ENCODE assay signal across 1 cellular context in the genomic region with DNA sequence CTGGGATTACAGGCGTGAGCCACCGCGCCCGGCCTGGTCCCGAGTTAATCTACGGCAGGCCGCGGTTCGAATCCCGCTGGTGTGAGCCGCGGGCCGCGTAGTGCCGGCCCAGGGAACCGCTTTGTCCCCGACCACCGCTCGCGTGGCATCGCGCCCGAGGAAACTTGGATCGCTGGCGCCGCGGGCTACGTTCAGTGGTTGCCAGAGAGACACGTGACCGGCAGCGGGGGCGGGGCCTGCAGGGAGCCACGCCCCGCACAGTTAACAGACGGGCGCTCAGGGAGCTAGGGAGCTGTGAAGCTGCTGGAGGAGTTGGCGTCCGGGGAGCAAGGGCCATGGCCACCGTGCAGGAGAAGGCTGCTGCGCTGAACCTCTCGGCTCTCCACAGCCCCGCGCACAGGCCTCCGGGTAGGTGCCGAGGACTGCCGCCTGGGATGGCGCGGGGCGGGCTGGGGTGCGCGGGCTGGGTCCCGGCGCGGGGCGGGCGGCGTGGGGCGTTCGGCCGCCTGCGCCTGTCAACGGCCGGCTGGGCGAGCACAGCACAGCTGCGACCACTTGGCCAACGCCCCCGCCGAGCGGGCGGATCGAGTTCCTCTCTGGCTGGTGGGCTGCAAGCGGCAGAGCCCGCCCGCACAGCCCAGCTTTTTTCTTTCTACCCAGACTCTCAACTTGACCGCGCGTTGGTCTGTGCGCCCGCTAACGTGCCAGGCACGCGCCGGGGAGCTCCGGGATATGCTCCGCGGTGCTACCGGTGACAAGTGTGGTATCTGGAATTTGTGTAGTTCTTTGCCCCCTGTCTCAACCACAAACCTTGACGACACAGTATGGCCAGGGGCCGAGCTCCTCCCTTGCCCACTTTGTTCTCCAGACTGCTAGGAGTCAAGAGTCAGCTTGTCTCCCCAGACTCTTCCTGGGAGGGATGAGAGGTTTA.
TF ChIP-seq lines count a peak whose summit lies in the region.

DEPDC7 (plus strand) TSS at position 258 of the 931 bp plus-strand sequence; CDS start at position 336, 78 bp downstream.

TF ChIP-seq in HepG2, 621 proteins besides CTCF, POLR2A, EP300 and RAD21 (continued from another document and continues in another):
- TF ChIP-seq ZNF770 (CRISPR knock-in tag; IDR thresholded peaks at IDR 0.05), result peak; percentile 33
- TF ChIP-seq ZNF883 (CRISPR knock-in tag; IDR thresholded peaks at IDR 0.05; ENCODE audit: not compliant biosample characterization), result peak; percentile 23
- peak; percentile 30; the same call in 1 of the 2 replicates for TF ChIP-seq KAT7 (CRISPR knock-in tag; IDR thresholded peaks at IDR 0.05; ENCODE audit: borderline replicate concordance)
- TF ChIP-seq SMC3 (IDR thresholded peaks at IDR 0.05; ENCODE audit: low read length), result no peak
- TF ChIP-seq, protein P1, sequence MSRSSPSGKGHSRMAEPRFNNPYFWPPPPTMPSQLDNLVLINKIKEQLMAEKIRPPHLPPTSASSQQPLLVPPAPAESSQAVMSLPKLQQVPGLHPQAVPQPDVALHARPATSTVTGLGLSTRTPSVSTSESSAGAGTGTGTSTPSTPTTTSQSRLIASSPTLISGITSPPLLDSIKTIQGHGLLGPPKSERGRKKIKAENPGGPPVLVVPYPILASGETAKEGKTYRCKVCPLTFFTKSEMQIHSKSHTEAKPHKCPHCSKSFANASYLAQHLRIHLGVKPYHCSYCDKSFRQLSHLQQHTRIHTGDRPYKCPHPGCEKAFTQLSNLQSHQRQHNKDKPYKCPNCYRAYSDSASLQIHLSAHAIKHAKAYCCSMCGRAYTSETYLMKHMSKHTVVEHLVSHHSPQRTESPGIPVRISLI (CRISPR knock-in tag; IDR thresholded peaks at IDR 0.05; ENCODE audit: borderline replicate concordance), result no peak; the same call in 1 of the 2 replicates
- no peak for TF ChIP-seq MEF2D (CRISPR knock-in tag; IDR thresholded peaks at IDR 0.05)
- no peak for TF ChIP-seq ZBTB33 (CRISPR knock-in tag; IDR thresholded peaks at IDR 0.05)
- no peak; the same call in 1 of the 2 replicates for TF ChIP-seq SRY (CRISPR knock-in tag; IDR thresholded peaks at IDR 0.05)
- TF ChIP-seq, protein P2, sequence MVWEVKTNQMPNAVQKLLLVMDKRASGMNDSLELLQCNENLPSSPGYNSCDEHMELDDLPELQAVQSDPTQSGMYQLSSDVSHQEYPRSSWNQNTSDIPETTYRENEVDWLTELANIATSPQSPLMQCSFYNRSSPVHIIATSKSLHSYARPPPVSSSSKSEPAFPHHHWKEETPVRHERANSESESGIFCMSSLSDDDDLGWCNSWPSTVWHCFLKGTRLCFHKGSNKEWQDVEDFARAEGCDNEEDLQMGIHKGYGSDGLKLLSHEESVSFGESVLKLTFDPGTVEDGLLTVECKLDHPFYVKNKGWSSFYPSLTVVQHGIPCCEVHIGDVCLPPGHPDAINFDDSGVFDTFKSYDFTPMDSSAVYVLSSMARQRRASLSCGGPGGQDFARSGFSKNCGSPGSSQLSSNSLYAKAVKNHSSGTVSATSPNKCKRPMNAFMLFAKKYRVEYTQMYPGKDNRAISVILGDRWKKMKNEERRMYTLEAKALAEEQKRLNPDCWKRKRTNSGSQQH (CRISPR knock-in tag; IDR thresholded peaks at IDR 0.05; ENCODE audit: low read depth), result peak; percentile 61; the same call in 1 of the 2 replicates
- TF ChIP-seq ZNF333 (CRISPR knock-in tag; IDR thresholded peaks at IDR 0.05; ENCODE audit: borderline replicate concordance), result no peak; the same call in 1 of the 2 replicates
- no peak; the same call in 1 of the 2 replicates for TF ChIP-seq ZNF563 (CRISPR knock-in tag; IDR thresholded peaks at IDR 0.05)
- TF ChIP-seq ZNF10 (CRISPR knock-in tag; IDR thresholded peaks at IDR 0.05; ENCODE audit: borderline replicate concordance, low read depth), result no peak
- no peak for TF ChIP-seq ZBTB40 (IDR thresholded peaks at IDR 0.05)
- TF ChIP-seq ZBTB40 (CRISPR knock-in tag; IDR thresholded peaks at IDR 0.05), result peak; percentile 18; the same call in 1 of the 2 replicates
- peak; percentile 81 for TF ChIP-seq NFYC (CRISPR knock-in tag; IDR thresholded peaks at IDR 0.05)
- TF ChIP-seq ZNF317 (CRISPR knock-in tag; IDR thresholded peaks at IDR 0.05), result peak; percentile 64
- TF ChIP-seq ZNF678 (CRISPR knock-in tag; IDR thresholded peaks at IDR 0.05), result no peak
- TF ChIP-seq CHD2 (IDR thresholded peaks at IDR 0.05; ENCODE audit: low read depth, low read length), result no peak
- 0 out of 2 replicates have a peak, but pooled peaks have one; percentile 56 for TF ChIP-seq BATF2 (CRISPR knock-in tag; IDR thresholded peaks at IDR 0.05)
- no peak; the same call in 1 of the 2 replicates for TF ChIP-seq KMT2A (CRISPR knock-in tag; IDR thresholded peaks at IDR 0.05)
- peak; percentile 91; the same call in 1 of the 2 replicates for TF ChIP-seq ZNF674 (CRISPR knock-in tag; IDR thresholded peaks at IDR 0.05; ENCODE audit: low read depth)
- no peak; the same call in 1 of the 2 replicates for TF ChIP-seq TOE1 (CRISPR knock-in tag; IDR thresholded peaks at IDR 0.05)
- TF ChIP-seq ZNF234 (CRISPR knock-in tag; conservative IDR thresholded peaks at IDR 0.05), result 0 out of 2 replicates have a peak, but pooled peaks have one; percentile 31
- peak; percentile 81 for TF ChIP-seq ZNF781 (CRISPR knock-in tag; IDR thresholded peaks at IDR 0.05; ENCODE audit: borderline replicate concordance, not compliant biosample characterization)
- 0 out of 2 replicates have a peak, but pooled peaks have one; percentile 36 for TF ChIP-seq CBFB (CRISPR knock-in tag; IDR thresholded peaks at IDR 0.05)
- TF ChIP-seq KDM2A (CRISPR knock-in tag; IDR thresholded peaks at IDR 0.05; ENCODE audit: borderline replicate concordance, low read depth), result peak; percentile 73; the same call in 1 of the 2 replicates
- TF ChIP-seq MEIS1 (CRISPR knock-in tag; IDR thresholded peaks at IDR 0.05; ENCODE audit: borderline replicate concordance), result no peak
- no peak for TF ChIP-seq ZNF839 (CRISPR knock-in tag; IDR thresholded peaks at IDR 0.05; ENCODE audit: borderline replicate concordance)
- no peak; the same call in 1 of the 2 replicates for TF ChIP-seq GATAD2A (CRISPR knock-in tag; IDR thresholded peaks at IDR 0.05)
- no peak; the same call in 1 of the 2 replicates for TF ChIP-seq ZNF354B (CRISPR knock-in tag; IDR thresholded peaks at IDR 0.05)
- peak; percentile 72 for TF ChIP-seq MXD3 (CRISPR knock-in tag; IDR thresholded peaks at IDR 0.05)
- TF ChIP-seq, protein P3, sequence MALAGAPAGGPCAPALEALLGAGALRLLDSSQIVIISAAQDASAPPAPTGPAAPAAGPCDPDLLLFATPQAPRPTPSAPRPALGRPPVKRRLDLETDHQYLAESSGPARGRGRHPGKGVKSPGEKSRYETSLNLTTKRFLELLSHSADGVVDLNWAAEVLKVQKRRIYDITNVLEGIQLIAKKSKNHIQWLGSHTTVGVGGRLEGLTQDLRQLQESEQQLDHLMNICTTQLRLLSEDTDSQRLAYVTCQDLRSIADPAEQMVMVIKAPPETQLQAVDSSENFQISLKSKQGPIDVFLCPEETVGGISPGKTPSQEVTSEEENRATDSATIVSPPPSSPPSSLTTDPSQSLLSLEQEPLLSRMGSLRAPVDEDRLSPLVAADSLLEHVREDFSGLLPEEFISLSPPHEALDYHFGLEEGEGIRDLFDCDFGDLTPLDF (CRISPR knock-in tag; IDR thresholded peaks at IDR 0.05), result peak; percentile 82; the same call in 1 of the 2 replicates
- TF ChIP-seq JDP2 (CRISPR knock-in tag; IDR thresholded peaks at IDR 0.05; ENCODE audit: borderline replicate concordance), result no peak; the same call in 1 of the 2 replicates
- TF ChIP-seq ZNF232 (CRISPR knock-in tag; IDR thresholded peaks at IDR 0.05; ENCODE audit: borderline replicate concordance), result peak; percentile 73; the same call in 1 of the 2 replicates
- 0 out of 2 replicates have a peak, but pooled peaks have one; percentile 5 for TF ChIP-seq CEBPG (CRISPR knock-in tag; IDR thresholded peaks at IDR 0.05)
